ENCODE assay signal across 12 cellular contexts in genomic region chr9:134624827-134625181, GRCh38. TPM values are rescaled to one million over a fixed set of nuclear protein-coding genes. Genes with fewer than 3 reads are reported as not detected.
A peak's percentile ranks its signal among the peaks of the same experiment; 100 is the strongest.
DNase-seq lines count a peak whose midpoint lies in the region; ATAC-seq and TF ChIP-seq lines count a peak whose summit lies in the region.
"Had no signal": no experiment of that assay in that cellular context is flagged by ENCODE, and none has a peak within 500 bp of the region (broad histone marks: within the 10 kb centered on the region; RNA-seq: fewer than 3 reads in every experiment).

No MANE protein-coding gene starts in this region.

- no peak for TF ChIP-seq CTCF in natural killer cell (IDR thresholded peaks at IDR 0.05)

- peaks cover 0 to 3% of the 10 kb centered on the region in 2 donors for H3K27me3 Mint-ChIP-seq in natural killer cell treated with Interleukin-12 subunit alpha and Interleukin-12 subunit beta and Interleukin-15 and Interleukin-18, amount 100 ng/mL, for 72 hours
- no peaks in the 10 kb centered on the region for H3K27me3 Mint-ChIP-seq in natural killer cell (ENCODE audit: low read depth in 2 of 2)
- H3K27me3 Mint-ChIP-seq: activated naive CD8-positive, alpha-beta T cell had no signal

- peak overlapping the region; percentile 42 for H3K27ac ChIP-seq in angular gyrus (ENCODE audit: low read depth, low read length)

- no peaks in the 10 kb centered on the region for H3K9me3 Mint-ChIP-seq in natural killer cell treated with Interleukin-12 subunit alpha and Interleukin-12 subunit beta and Interleukin-15 and Interleukin-18, amount 100 ng/mL, for 72 hours
- no peaks in the 10 kb centered on the region for H3K9me3 Mint-ChIP-seq in natural killer cell
- H3K9me3 Mint-ChIP-seq: GM23338 had no signal

- H3K27ac Mint-ChIP-seq in natural killer cell treated with Interleukin-12 subunit alpha and Interleukin-12 subunit beta and Interleukin-15 and Interleukin-18, amount 100 ng/mL, for 72 hours = no peak overlapping the region
- no peak overlapping the region for H3K27ac Mint-ChIP-seq in natural killer cell
- H3K27ac Mint-ChIP-seq: activated naive CD8-positive, alpha-beta T cell; B cell; GM23338 had no signal

- peak; percentile 54 for DNase-seq in natural killer cell treated with Interleukin-12 subunit alpha and Interleukin-12 subunit beta and Interleukin-15 and Interleukin-18, amount 100 ng/mL, for 72 hours (ENCODE audit: low spot score)
- DNase-seq in natural killer cell (no peak), kidney glomerular epithelial cell (lab: John Stamatoyannopoulos, UW) (peak; percentile 47), cerebellar cortex (ENCODE audit: low spot score) (no peak), KG1 (lab: John Stamatoyannopoulos, UW) (no peak)
- DNase-seq: NCI-H446 had no signal

- no peaks in the 10 kb centered on the region for H3K36me3 Mint-ChIP-seq in natural killer cell treated with Interleukin-12 subunit alpha and Interleukin-12 subunit beta and Interleukin-15 and Interleukin-18, amount 100 ng/mL, for 72 hours
- H3K36me3 Mint-ChIP-seq in natural killer cell = no peaks in the 10 kb centered on the region
- H3K36me3 Mint-ChIP-seq: activated naive CD8-positive, alpha-beta T cell had no signal

- intact Hi-C loops in natural killer cell (cut with micrococcal nuclease) = no loop called here

- H3K4me3 Mint-ChIP-seq in natural killer cell treated with Interleukin-12 subunit alpha and Interleukin-12 subunit beta and Interleukin-15 and Interleukin-18, amount 100 ng/mL, for 72 hours = no peak overlapping the region
- no peak overlapping the region for H3K4me3 Mint-ChIP-seq in natural killer cell
- H3K4me3 Mint-ChIP-seq: activated naive CD8-positive, alpha-beta T cell; B cell; GM23338 had no signal

- ATAC-seq in natural killer cell treated with Interleukin-12 subunit alpha and Interleukin-12 subunit beta and Interleukin-15 and Interleukin-18, amount 100 ng/mL, for 72 hours = no peak
- no peak for ATAC-seq in natural killer cell
- no peak for ATAC-seq in GM19395 (IDR thresholded peaks at IDR 0.05; ENCODE audit: unreplicated experiment)
- no peak for ATAC-seq in HG03354 (IDR thresholded peaks at IDR 0.05; ENCODE audit: poor library complexity, severe bottlenecking, unreplicated experiment)

- H3K4me1 Mint-ChIP-seq in natural killer cell treated with Interleukin-12 subunit alpha and Interleukin-12 subunit beta and Interleukin-15 and Interleukin-18, amount 100 ng/mL, for 72 hours (ENCODE audit: low read depth in 2 of 2) = no peaks in the 10 kb centered on the region
- H3K4me1 Mint-ChIP-seq in natural killer cell = no peaks in the 10 kb centered on the region
- H3K4me1 Mint-ChIP-seq: B cell had no signal

RNA-seq across cellular contexts. Expression of gene COL5A1, which starts 16.8 kb away (rescaled TPM):
- not detected for total RNA-seq in natural killer cell treated with Interleukin-12 subunit alpha and Interleukin-12 subunit beta and Interleukin-15 and Interleukin-18, amount 100 ng/mL, for 72 hours
- total RNA-seq in natural killer cell = under 1 TPM; 0.11 to 0.28 (median 0.23) TPM
- total RNA-seq: B cell had no signal

Comparison
In these comparisons a context has a peak if more than half of its experiments do, and no peak if none do; other contexts are left out.
1. DNase-seq: peak in natural killer cell treated with Interleukin-12 subunit alpha and Interleukin-12 subunit beta and Interleukin-15 and Interleukin-18, amount 100 ng/mL, for 72 hours (single experiment) and kidney glomerular epithelial cell (single experiment); none in natural killer cell (single experiment), cerebellar cortex (single experiment) and KG1 (single experiment).